Comparison of ENCODE assay signal across 8 cellular contexts in the genomic region with DNA sequence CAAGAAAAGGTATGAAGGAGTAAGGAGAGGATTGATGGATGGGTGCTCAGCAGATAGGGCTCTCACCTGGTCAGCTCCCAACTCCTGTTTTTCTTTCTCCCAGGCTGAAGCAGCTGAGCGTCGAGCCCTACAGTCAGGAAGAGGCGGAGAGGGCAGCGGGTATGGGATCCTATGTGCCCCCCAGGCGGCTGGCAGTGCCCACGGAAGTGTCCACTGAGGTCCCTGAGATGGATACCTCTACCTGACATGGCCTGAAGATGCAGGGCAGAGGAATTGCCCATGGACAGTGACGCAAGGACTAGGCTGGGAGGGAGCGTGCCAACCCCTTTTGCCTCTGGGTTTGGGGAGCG. TPM values are rescaled to one million over a fixed set of nuclear protein-coding genes. Genes with fewer than 3 reads are reported as not detected.
DNase-seq lines count a peak whose midpoint lies in the region; ATAC-seq and TF ChIP-seq lines count a peak whose summit lies in the region.

No MANE protein-coding gene starts in this region.

- H3K27ac ChIP-seq in upper lobe of left lung = peak overlapping the region in 3 of 4 donors; percentile 70 to 89 (median 78)

- POLR2A ChIA-PET in MCF 10A (lab: Yijun Ruan, JAX) = interaction anchor here (0.9 to 1.8 kb wide), 13 partner anchors 8 to 262 kb away, joined by 3 to 27 read pairs (median 4); a partner anchor contains a TSS

- no peaks in the 10 kb centered on the region for H3K9me3 ChIP-seq in upper lobe of left lung

- peaks cover 0 to 7% (median 0%) of the 10 kb centered on the region in 4 donors for H3K36me3 ChIP-seq in upper lobe of left lung

- no peak for TF ChIP-seq EP300 in upper lobe of left lung (IDR thresholded peaks at IDR 0.05)

- H3K9me3 Mint-ChIP-seq in activated naive CD4-positive, alpha-beta T cell treated with anti-CD3 and anti-CD28 coated beads, Interleukin-2, amount 10 ng/mL, durations not matched to agents 7 days and 5 days = no peaks in the 10 kb centered on the region
- no peaks in the 10 kb centered on the region for H3K9me3 Mint-ChIP-seq in MCF 10A (ENCODE audit: unreplicated experiment)
- no peaks in the 10 kb centered on the region for H3K9me3 Mint-ChIP-seq in memory B cell

- intact Hi-C loops in MCF 10A (cut with micrococcal nuclease) = no loop called here

- peaks cover 30% of the 10 kb centered on the region for H3K27me3 Mint-ChIP-seq in activated naive CD4-positive, alpha-beta T cell treated with anti-CD3 and anti-CD28 coated beads, Interleukin-2, amount 10 ng/mL, durations not matched to agents 7 days and 5 days
- no peaks in the 10 kb centered on the region for H3K27me3 Mint-ChIP-seq in MCF 10A (ENCODE audit: insufficient read depth, unreplicated experiment)
- no peaks in the 10 kb centered on the region for H3K27me3 Mint-ChIP-seq in memory B cell

- H3K4me3 Mint-ChIP-seq in activated naive CD4-positive, alpha-beta T cell treated with anti-CD3 and anti-CD28 coated beads, Interleukin-2, amount 10 ng/mL, durations not matched to agents 7 days and 5 days = peak overlapping the region; percentile 85
- H3K4me3 Mint-ChIP-seq in MCF 10A (ENCODE audit: unreplicated experiment) (peak overlapping the region; percentile 86), memory B cell (peak overlapping the region; percentile 95)

- no TSS peak for BruUV-seq in MCF 10A (replicated peaks; lab: Mats Ljungman, UMichigan)

- no peaks in the 10 kb centered on the region for H3K36me3 Mint-ChIP-seq in activated naive CD4-positive, alpha-beta T cell treated with anti-CD3 and anti-CD28 coated beads, Interleukin-2, amount 10 ng/mL, durations not matched to agents 7 days and 5 days
- H3K36me3 Mint-ChIP-seq in MCF 10A (ENCODE audit: insufficient read depth, unreplicated experiment) (no peaks in the 10 kb centered on the region), memory B cell (no peaks in the 10 kb centered on the region)

- H3K4me1 ChIP-seq in upper lobe of left lung = peaks cover 9 to 17% (median 13%) of the 10 kb centered on the region in 4 donors

- no peak for TF ChIP-seq POLR2A in upper lobe of left lung (IDR thresholded peaks at IDR 0.05)

- H3K4me3 ChIP-seq in upper lobe of left lung = peak overlapping the region; percentile 73 to 96 (median 76)

- no peaks in the 10 kb centered on the region for H3K27me3 ChIP-seq in upper lobe of left lung

- peak overlapping the region; percentile 84 for H3K27ac Mint-ChIP-seq in activated naive CD4-positive, alpha-beta T cell treated with anti-CD3 and anti-CD28 coated beads, Interleukin-2, amount 10 ng/mL, durations not matched to agents 7 days and 5 days
- peak overlapping the region; percentile 93 for H3K27ac Mint-ChIP-seq in MCF 10A (ENCODE audit: low read depth, unreplicated experiment)
- peak overlapping the region; percentile 94 for H3K27ac Mint-ChIP-seq in memory B cell

- ATAC-seq in memory B cell (ENCODE audit: low read depth) = no peak
- no peak for ATAC-seq in upper lobe of left lung (ENCODE audit: low FRiP score in 2 of 2)
- no peak for ATAC-seq in HG02588 (IDR thresholded peaks at IDR 0.05; ENCODE audit: unreplicated experiment)
- no peak for ATAC-seq in GM19455 (IDR thresholded peaks at IDR 0.05; ENCODE audit: unreplicated experiment)
- ATAC-seq in HG02970 (IDR thresholded peaks at IDR 0.05; ENCODE audit: low FRiP score, unreplicated experiment) = no peak

- CTCF ChIA-PET in activated naive CD4-positive, alpha-beta T cell treated with anti-CD3 and anti-CD28 coated beads, Interleukin-2, amount 10 ng/mL, durations not matched to agents 7 days and 5 days (lab: Charles Lee) = interaction anchor here (0.7 to 3.8 kb wide), 18 partner anchors 8 to 247 kb away, joined by 3 to 36 read pairs (median 4); a partner anchor contains a TSS
- CTCF ChIA-PET in MCF 10A (lab: Yijun Ruan, JAX) = interaction anchor here (0.6 to 2.8 kb wide), 21 partner anchors 9 to 331 kb away, joined by 3 to 20 read pairs (median 4); a partner anchor contains a TSS

- TF ChIP-seq CTCF in MCF 10A (IDR thresholded peaks at IDR 0.05; ENCODE audit: unreplicated experiment) (no peak), upper lobe of left lung (IDR thresholded peaks at IDR 0.05) (no peak)

- DNase-seq in activated naive CD4-positive, alpha-beta T cell treated with anti-CD3 and anti-CD28 coated beads, Interleukin-2, amount 10 ng/mL, durations not matched to agents 7 days and 5 days = no peak
- DNase-seq in activated naive CD4-positive, alpha-beta T cell treated with anti-CD3 and anti-CD28 coated beads, Interleukin-2, amount 50 U/mL, for 16 hours = no peak
- DNase-seq in MCF 10A (ENCODE audit: unreplicated experiment) (no peak), memory B cell (ENCODE audit: low spot score in 2 of 2) (no peak), upper lobe of left lung (no peak)

- H3K4me1 Mint-ChIP-seq in activated naive CD4-positive, alpha-beta T cell treated with anti-CD3 and anti-CD28 coated beads, Interleukin-2, amount 10 ng/mL, durations not matched to agents 7 days and 5 days = peaks cover 33% of the 10 kb centered on the region
- H3K4me1 Mint-ChIP-seq in MCF 10A (ENCODE audit: insufficient read depth, unreplicated experiment) = no peaks in the 10 kb centered on the region
- peaks cover 11% of the 10 kb centered on the region for H3K4me1 Mint-ChIP-seq in memory B cell

- 72 to 79% methylated on average over 8 to 9 of the region's 9 CpGs for WGBS in upper lobe of left lung, 2 donors

RNA-seq across cellular contexts. Expression of a gene that starts 0.7 kb away (rescaled TPM):
- total RNA-seq in MCF 10A (2022) (61.5 and 82.6 TPM in 2 replicates), upper lobe of left lung (10 to 100 TPM in 5 of 6 donors, 1 to 10 TPM in 1; 9.8 to 46.5 (median 29.2) TPM)

RNA-seq across cellular contexts. Expression of a gene that starts 1.2 kb away (rescaled TPM):
- not detected in 2 replicates for total RNA-seq in MCF 10A (2022)
- total RNA-seq in upper lobe of left lung = not detected

RNA-seq across cellular contexts. Expression of a gene that starts 1.7 kb away (rescaled TPM):
- total RNA-seq in MCF 10A (2022) (not detected in 2 replicates), upper lobe of left lung (not detected)

RNA-seq across cellular contexts. Expression of a gene that starts 6.8 kb away (rescaled TPM):
- 31.0 and 35.5 TPM in 2 replicates for total RNA-seq in MCF 10A (2022)
- total RNA-seq in upper lobe of left lung = 10 to 100 TPM; 20.4 to 98.5 (median 43.1) TPM

RNA-seq across cellular contexts. Expression of a gene that starts 11.6 kb away (rescaled TPM):
- total RNA-seq in MCF 10A (2022) (not detected in 2 replicates), upper lobe of left lung (1 to 10 TPM; 1.0 to 6.7 (median 4.7) TPM)
